ENCODE assay signal across 1 cellular context in the genomic region with DNA sequence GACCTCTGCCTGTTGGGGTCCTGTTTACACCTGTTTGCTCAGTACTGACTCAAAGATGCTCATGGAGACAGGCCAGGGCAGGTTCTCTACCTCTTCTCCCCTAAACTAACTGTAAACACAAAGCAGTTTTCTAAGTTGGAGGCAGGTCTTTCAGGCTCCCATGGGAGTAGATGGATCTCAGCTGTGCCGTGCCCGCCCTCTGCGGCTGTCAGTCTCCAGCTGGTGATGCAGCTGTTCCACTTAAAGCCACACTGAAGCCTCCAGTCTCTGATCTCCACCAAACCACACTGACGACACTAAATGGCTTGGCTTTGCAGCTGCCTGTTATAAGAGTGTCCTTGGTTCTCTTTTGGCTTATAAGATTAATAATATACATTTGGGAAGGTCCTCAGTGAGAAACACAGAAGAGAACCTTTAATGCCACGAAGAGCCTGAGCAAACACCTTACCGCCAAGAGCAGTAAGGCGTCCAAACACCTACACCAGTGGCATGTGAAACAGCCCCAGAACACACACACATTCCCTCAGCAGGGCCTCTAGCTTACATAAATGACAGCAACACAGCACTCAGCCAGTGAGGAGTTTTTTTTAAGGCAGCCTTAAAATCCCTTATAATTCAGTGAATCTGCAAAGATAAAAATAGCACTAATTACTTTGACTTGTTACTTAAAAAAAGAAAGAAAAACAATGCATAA.
A peak's percentile ranks its signal among the peaks of the same experiment; 100 is the strongest.
TF ChIP-seq lines count a peak whose summit lies in the region.

No MANE protein-coding gene starts in this region.

TF ChIP-seq in GM12878, 131 proteins besides CTCF, POLR2A, EP300 and RAD21 (continued from another document and continues in another):
- TF ChIP-seq, protein P1, sequence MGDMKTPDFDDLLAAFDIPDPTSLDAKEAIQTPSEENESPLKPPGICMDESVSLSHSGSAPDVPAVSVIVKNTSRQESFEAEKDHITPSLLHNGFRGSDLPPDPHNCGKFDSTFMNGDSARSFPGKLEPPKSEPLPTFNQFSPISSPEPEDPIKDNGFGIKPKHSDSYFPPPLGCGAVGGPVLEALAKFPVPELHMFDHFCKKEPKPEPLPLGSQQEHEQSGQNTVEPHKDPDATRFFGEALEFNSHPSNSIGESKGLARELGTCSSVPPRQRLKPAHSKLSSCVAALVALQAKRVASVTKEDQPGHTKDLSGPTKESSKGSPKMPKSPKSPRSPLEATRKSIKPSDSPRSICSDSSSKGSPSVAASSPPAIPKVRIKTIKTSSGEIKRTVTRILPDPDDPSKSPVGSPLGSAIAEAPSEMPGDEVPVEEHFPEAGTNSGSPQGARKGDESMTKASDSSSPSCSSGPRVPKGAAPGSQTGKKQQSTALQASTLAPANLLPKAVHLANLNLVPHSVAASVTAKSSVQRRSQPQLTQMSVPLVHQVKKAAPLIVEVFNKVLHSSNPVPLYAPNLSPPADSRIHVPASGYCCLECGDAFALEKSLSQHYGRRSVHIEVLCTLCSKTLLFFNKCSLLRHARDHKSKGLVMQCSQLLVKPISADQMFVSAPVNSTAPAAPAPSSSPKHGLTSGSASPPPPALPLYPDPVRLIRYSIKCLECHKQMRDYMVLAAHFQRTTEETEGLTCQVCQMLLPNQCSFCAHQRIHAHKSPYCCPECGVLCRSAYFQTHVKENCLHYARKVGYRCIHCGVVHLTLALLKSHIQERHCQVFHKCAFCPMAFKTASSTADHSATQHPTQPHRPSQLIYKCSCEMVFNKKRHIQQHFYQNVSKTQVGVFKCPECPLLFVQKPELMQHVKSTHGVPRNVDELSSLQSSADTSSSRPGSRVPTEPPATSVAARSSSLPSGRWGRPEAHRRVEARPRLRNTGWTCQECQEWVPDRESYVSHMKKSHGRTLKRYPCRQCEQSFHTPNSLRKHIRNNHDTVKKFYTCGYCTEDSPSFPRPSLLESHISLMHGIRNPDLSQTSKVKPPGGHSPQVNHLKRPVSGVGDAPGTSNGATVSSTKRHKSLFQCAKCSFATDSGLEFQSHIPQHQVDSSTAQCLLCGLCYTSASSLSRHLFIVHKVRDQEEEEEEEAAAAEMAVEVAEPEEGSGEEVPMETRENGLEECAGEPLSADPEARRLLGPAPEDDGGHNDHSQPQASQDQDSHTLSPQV (IDR thresholded peaks at IDR 0.05): peak; percentile 82
- TF ChIP-seq, protein P2, sequence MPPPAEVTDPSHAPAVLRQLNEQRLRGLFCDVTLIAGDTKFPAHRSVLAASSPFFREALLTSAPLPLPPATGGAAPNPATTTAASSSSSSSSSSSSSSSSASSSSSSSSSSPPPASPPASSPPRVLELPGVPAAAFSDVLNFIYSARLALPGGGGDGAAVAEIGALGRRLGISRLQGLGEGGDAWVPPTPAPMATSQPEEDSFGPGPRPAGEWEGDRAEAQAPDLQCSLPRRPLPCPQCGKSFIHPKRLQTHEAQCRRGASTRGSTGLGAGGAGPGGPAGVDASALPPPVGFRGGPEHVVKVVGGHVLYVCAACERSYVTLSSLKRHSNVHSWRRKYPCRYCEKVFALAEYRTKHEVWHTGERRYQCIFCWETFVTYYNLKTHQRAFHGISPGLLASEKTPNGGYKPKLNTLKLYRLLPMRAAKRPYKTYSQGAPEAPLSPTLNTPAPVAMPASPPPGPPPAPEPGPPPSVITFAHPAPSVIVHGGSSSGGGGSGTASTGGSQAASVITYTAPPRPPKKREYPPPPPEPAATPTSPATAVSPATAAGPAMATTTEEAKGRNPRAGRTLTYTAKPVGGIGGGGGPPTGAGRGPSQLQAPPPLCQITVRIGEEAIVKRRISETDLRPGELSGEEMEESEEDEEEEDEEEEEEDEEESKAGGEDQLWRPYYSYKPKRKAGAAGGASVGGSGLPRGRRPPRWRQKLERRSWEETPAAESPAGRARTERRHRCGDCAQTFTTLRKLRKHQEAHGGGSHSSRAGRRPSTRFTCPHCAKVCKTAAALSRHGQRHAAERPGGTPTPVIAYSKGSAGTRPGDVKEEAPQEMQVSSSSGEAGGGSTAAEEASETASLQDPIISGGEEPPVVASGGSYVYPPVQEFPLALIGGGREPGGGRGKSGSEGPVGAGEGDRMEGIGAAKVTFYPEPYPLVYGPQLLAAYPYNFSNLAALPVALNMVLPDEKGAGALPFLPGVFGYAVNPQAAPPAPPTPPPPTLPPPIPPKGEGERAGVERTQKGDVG (CRISPR knock-in tag; IDR thresholded peaks at IDR 0.05): no peak
- TF ChIP-seq CREM (IDR thresholded peaks at IDR 0.05; ENCODE audit: low read depth) (peak; percentile 77), TCF3 (IDR thresholded peaks at IDR 0.05; ENCODE audit: borderline replicate concordance, insufficient read depth, low read depth, low read length) (peak; percentile 99), ZNF207 (IDR thresholded peaks at IDR 0.05; ENCODE audit: borderline replicate concordance) (peak; percentile 64; the same call in 1 of the 2 replicates), MTA2 (IDR thresholded peaks at IDR 0.05; ENCODE audit: low read depth) (peak; percentile 81), RELA (IDR thresholded peaks at IDR 0.05; ENCODE audit: borderline replicate concordance, partially characterized antibody) (no peak), ESRRA (IDR thresholded peaks at IDR 0.05; ENCODE audit: low read length) (no peak), ZZZ3 (IDR thresholded peaks at IDR 0.05; ENCODE audit: control insufficient read depth, insufficient read length, low read depth) (no peak), NFIC (IDR thresholded peaks at IDR 0.05; ENCODE audit: low read depth, low read length) (peak; percentile 7; the same call in 1 of the 2 replicates), STAT3 (IDR thresholded peaks at IDR 0.05; ENCODE audit: low read depth, low read length) (no peak), SUZ12 (IDR thresholded peaks at IDR 0.05; ENCODE audit: unreplicated experiment) (no peak), RUNX3 (IDR thresholded peaks at IDR 0.05; ENCODE audit: low read length) (peak; percentile 89), HCFC1 (IDR thresholded peaks at IDR 0.05; ENCODE audit: low read length) (no peak), ZNF24 (IDR thresholded peaks at IDR 0.05) (no peak)
- TF ChIP-seq, protein P3, sequence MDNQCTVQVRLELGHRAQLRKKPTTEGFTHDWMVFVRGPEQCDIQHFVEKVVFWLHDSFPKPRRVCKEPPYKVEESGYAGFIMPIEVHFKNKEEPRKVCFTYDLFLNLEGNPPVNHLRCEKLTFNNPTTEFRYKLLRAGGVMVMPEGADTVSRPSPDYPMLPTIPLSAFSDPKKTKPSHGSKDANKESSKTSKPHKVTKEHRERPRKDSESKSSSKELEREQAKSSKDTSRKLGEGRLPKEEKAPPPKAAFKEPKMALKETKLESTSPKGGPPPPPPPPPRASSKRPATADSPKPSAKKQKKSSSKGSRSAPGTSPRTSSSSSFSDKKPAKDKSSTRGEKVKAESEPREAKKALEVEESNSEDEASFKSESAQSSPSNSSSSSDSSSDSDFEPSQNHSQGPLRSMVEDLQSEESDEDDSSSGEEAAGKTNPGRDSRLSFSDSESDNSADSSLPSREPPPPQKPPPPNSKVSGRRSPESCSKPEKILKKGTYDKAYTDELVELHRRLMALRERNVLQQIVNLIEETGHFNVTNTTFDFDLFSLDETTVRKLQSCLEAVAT (IDR thresholded peaks at IDR 0.05): 0 out of 2 replicates have a peak, but pooled peaks have one; percentile 53
- TF ChIP-seq, protein P4, sequence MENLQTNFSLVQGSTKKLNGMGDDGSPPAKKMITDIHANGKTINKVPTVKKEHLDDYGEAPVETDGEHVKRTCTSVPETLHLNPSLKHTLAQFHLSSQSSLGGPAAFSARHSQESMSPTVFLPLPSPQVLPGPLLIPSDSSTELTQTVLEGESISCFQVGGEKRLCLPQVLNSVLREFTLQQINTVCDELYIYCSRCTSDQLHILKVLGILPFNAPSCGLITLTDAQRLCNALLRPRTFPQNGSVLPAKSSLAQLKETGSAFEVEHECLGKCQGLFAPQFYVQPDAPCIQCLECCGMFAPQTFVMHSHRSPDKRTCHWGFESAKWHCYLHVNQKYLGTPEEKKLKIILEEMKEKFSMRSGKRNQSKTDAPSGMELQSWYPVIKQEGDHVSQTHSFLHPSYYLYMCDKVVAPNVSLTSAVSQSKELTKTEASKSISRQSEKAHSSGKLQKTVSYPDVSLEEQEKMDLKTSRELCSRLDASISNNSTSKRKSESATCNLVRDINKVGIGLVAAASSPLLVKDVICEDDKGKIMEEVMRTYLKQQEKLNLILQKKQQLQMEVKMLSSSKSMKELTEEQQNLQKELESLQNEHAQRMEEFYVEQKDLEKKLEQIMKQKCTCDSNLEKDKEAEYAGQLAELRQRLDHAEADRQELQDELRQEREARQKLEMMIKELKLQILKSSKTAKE (IDR thresholded peaks at IDR 0.05; ENCODE audit: low read depth, poor library complexity, severe bottlenecking): peak; percentile 81
- TF ChIP-seq, protein P5, sequence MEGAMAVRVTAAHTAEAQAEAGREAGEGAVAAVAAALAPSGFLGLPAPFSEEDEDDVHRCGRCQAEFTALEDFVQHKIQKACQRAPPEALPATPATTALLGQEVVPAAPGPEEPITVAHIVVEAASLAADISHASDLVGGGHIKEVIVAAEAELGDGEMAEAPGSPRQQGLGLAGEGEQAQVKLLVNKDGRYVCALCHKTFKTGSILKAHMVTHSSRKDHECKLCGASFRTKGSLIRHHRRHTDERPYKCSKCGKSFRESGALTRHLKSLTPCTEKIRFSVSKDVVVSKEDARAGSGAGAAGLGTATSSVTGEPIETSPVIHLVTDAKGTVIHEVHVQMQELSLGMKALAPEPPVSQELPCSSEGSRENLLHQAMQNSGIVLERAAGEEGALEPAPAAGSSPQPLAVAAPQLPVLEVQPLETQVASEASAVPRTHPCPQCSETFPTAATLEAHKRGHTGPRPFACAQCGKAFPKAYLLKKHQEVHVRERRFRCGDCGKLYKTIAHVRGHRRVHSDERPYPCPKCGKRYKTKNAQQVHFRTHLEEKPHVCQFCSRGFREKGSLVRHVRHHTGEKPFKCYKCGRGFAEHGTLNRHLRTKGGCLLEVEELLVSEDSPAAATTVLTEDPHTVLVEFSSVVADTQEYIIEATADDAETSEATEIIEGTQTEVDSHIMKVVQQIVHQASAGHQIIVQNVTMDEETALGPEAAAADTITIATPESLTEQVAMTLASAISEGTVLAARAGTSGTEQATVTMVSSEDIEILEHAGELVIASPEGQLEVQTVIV (IDR thresholded peaks at IDR 0.05; ENCODE audit: borderline replicate concordance, partially characterized antibody): no peak
- TF ChIP-seq, protein P6, sequence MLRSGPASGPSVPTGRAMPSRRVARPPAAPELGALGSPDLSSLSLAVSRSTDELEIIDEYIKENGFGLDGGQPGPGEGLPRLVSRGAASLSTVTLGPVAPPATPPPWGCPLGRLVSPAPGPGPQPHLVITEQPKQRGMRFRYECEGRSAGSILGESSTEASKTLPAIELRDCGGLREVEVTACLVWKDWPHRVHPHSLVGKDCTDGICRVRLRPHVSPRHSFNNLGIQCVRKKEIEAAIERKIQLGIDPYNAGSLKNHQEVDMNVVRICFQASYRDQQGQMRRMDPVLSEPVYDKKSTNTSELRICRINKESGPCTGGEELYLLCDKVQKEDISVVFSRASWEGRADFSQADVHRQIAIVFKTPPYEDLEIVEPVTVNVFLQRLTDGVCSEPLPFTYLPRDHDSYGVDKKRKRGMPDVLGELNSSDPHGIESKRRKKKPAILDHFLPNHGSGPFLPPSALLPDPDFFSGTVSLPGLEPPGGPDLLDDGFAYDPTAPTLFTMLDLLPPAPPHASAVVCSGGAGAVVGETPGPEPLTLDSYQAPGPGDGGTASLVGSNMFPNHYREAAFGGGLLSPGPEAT (IDR thresholded peaks at IDR 0.05; ENCODE audit: low read depth): peak; percentile 51; the same call in 1 of the 2 replicates
- TF ChIP-seq, protein P7, sequence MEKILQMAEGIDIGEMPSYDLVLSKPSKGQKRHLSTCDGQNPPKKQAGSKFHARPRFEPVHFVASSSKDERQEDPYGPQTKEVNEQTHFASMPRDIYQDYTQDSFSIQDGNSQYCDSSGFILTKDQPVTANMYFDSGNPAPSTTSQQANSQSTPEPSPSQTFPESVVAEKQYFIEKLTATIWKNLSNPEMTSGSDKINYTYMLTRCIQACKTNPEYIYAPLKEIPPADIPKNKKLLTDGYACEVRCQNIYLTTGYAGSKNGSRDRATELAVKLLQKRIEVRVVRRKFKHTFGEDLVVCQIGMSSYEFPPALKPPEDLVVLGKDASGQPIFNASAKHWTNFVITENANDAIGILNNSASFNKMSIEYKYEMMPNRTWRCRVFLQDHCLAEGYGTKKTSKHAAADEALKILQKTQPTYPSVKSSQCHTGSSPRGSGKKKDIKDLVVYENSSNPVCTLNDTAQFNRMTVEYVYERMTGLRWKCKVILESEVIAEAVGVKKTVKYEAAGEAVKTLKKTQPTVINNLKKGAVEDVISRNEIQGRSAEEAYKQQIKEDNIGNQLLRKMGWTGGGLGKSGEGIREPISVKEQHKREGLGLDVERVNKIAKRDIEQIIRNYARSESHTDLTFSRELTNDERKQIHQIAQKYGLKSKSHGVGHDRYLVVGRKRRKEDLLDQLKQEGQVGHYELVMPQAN (conservative IDR thresholded peaks at IDR 0.05): peak; percentile 81
- TF ChIP-seq, protein P8, sequence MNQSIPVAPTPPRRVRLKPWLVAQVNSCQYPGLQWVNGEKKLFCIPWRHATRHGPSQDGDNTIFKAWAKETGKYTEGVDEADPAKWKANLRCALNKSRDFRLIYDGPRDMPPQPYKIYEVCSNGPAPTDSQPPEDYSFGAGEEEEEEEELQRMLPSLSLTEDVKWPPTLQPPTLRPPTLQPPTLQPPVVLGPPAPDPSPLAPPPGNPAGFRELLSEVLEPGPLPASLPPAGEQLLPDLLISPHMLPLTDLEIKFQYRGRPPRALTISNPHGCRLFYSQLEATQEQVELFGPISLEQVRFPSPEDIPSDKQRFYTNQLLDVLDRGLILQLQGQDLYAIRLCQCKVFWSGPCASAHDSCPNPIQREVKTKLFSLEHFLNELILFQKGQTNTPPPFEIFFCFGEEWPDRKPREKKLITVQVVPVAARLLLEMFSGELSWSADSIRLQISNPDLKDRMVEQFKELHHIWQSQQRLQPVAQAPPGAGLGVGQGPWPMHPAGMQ (IDR thresholded peaks at IDR 0.05; ENCODE audit: borderline replicate concordance): no peak
- TF ChIP-seq, protein P9, sequence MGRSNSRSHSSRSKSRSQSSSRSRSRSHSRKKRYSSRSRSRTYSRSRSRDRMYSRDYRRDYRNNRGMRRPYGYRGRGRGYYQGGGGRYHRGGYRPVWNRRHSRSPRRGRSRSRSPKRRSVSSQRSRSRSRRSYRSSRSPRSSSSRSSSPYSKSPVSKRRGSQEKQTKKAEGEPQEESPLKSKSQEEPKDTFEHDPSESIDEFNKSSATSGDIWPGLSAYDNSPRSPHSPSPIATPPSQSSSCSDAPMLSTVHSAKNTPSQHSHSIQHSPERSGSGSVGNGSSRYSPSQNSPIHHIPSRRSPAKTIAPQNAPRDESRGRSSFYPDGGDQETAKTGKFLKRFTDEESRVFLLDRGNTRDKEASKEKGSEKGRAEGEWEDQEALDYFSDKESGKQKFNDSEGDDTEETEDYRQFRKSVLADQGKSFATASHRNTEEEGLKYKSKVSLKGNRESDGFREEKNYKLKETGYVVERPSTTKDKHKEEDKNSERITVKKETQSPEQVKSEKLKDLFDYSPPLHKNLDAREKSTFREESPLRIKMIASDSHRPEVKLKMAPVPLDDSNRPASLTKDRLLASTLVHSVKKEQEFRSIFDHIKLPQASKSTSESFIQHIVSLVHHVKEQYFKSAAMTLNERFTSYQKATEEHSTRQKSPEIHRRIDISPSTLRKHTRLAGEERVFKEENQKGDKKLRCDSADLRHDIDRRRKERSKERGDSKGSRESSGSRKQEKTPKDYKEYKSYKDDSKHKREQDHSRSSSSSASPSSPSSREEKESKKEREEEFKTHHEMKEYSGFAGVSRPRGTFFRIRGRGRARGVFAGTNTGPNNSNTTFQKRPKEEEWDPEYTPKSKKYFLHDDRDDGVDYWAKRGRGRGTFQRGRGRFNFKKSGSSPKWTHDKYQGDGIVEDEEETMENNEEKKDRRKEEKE (IDR thresholded peaks at IDR 0.05): no peak
- TF ChIP-seq, protein P10, sequence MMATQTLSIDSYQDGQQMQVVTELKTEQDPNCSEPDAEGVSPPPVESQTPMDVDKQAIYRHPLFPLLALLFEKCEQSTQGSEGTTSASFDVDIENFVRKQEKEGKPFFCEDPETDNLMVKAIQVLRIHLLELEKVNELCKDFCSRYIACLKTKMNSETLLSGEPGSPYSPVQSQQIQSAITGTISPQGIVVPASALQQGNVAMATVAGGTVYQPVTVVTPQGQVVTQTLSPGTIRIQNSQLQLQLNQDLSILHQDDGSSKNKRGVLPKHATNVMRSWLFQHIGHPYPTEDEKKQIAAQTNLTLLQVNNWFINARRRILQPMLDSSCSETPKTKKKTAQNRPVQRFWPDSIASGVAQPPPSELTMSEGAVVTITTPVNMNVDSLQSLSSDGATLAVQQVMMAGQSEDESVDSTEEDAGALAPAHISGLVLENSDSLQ (IDR thresholded peaks at IDR 0.05): peak; percentile 96
